8 cellular contexts compared by ENCODE assay signal in the genomic region with DNA sequence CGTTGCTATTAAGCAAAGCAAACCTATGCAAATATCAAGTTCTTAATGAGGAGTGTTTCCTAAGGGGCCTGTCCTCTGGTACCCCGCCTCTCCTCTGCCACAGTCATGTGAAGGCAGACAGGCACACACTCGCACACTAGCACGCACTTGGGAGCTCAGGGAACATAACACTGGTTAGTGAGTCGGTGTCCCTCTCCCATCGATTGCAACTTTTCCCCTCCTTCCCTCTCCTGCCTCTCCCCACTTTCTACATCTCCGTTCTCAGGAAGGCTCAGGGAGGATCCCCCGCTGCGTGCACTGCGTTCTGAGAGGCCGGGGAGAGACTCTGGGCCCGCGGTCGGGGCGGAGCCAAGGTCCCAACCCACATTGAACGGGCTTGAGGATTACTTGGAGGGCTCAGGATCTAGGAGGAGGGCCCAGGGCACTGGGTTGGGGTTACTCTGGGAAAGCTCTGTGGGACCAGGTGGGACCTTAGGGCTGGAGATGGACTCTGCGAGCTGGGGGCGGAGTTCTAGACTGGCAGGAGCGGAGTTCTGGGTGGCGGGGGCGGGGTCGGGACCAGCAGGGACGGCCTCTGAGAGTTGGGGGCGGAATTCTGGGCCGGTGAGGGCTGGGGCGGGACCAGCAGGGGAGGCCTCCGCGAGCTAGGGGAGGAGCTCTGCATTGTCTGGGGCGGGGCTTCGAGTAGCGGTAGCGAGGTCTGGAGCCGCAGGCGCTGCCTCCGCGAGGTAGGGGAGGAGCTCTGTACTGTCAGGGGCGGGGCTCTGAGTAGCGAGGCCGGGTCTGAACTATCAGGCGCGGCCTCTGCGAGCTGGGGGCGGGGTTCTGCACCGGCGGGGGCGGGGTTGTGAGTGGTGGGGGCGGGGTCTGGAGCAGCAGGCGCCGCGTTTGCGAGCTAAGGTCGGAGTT. TPM values are rescaled to one million over a fixed set of nuclear protein-coding genes. Genes with fewer than 3 reads are reported as not detected.
A peak's percentile ranks its signal among the peaks of the same experiment; 100 is the strongest.
DNase-seq lines count a peak whose midpoint lies in the region; ATAC-seq and TF ChIP-seq lines count a peak whose summit lies in the region.

No MANE protein-coding gene starts in this region.

- no peaks in the 10 kb centered on the region for H3K9me3 Mint-ChIP-seq in naive thymus-derived CD8-positive, alpha-beta T cell
- H3K9me3 Mint-ChIP-seq in stimulated activated naive B cell treated with anti-CD40 and anti-IgM and Interleukin-4, amounts not matched to agents 10 μg/mL and 1 μg/mL and 100 μg/mL, for 72 hours, result no peaks in the 10 kb centered on the region

- H3K4me3 Mint-ChIP-seq in naive thymus-derived CD8-positive, alpha-beta T cell, result peak overlapping the region in 1 of 10 donors; percentile 96
- H3K4me3 Mint-ChIP-seq in stimulated activated naive B cell treated with anti-CD40 and anti-IgM and Interleukin-4, amounts not matched to agents 10 μg/mL and 1 μg/mL and 100 μg/mL, for 72 hours, result no peak overlapping the region

- TF ChIP-seq CTCF in fibroblast of mammary gland (conservative IDR thresholded peaks at IDR 0.05; ENCODE audit: control insufficient read depth, insufficient read depth, low read depth, low read length), result no peak

- ATAC-seq in naive thymus-derived CD8-positive, alpha-beta T cell, result peak; percentile 87 to 92
- peak; percentile 93 to 94 for ATAC-seq in stimulated activated naive B cell treated with anti-CD40 and anti-IgM and Interleukin-4, amounts not matched to agents 10 μg/mL and 1 μg/mL and 100 μg/mL, for 72 hours (replicated peaks)

- POLR2A ChIA-PET in naive thymus-derived CD8-positive, alpha-beta T cell (lab: Charles Lee), result interaction anchor here (0.5 to 2.4 kb wide), 13 partner anchors 10 to 1826 kb away, joined by 3 to 23 read pairs (median 4); a partner anchor contains a TSS

- H3K4me3 ChIP-seq in fibroblast of mammary gland (ENCODE audit: control insufficient read depth, low read depth, low read length), result peak overlapping the region; percentile 69

- H3K4me1 Mint-ChIP-seq in naive thymus-derived CD8-positive, alpha-beta T cell, result peaks cover 5 to 23% (median 20%) of the 10 kb centered on the region in 4 donors
- H3K4me1 Mint-ChIP-seq in stimulated activated naive B cell treated with anti-CD40 and anti-IgM and Interleukin-4, amounts not matched to agents 10 μg/mL and 1 μg/mL and 100 μg/mL, for 72 hours, result peaks cover 6 to 10% of the 10 kb centered on the region in 2 donors

- H3K27ac Mint-ChIP-seq in naive thymus-derived CD8-positive, alpha-beta T cell, result peak overlapping the region in 7 of 10 donors; percentile 85 to 98 (median 96)
- H3K27ac Mint-ChIP-seq in stimulated activated naive B cell treated with anti-CD40 and anti-IgM and Interleukin-4, amounts not matched to agents 10 μg/mL and 1 μg/mL and 100 μg/mL, for 72 hours, result peak overlapping the region; percentile 93

- no peaks in the 10 kb centered on the region for H3K36me3 Mint-ChIP-seq in naive thymus-derived CD8-positive, alpha-beta T cell
- H3K36me3 Mint-ChIP-seq in stimulated activated naive B cell treated with anti-CD40 and anti-IgM and Interleukin-4, amounts not matched to agents 10 μg/mL and 1 μg/mL and 100 μg/mL, for 72 hours, result no peaks in the 10 kb centered on the region

- peaks cover 0 to 3% (median 0%) of the 10 kb centered on the region in 5 donors for H3K27me3 Mint-ChIP-seq in naive thymus-derived CD8-positive, alpha-beta T cell
- H3K27me3 Mint-ChIP-seq in stimulated activated naive B cell treated with anti-CD40 and anti-IgM and Interleukin-4, amounts not matched to agents 10 μg/mL and 1 μg/mL and 100 μg/mL, for 72 hours, result no peaks in the 10 kb centered on the region

- DNase-seq in EH (ENCODE audit: low read depth), result peak; percentile 99
- DNase-seq in H4 (ENCODE audit: low spot score), result peak; percentile 96
- peak; percentile 97 for DNase-seq in LHCN-M2 (ENCODE audit: low read depth)
- DNase-seq in RPMI7951 (ENCODE audit: low read depth), result peak; percentile 95
- peak; percentile 97 to 98 for DNase-seq in activated T-helper 1 cell treated with anti-CD3 and anti-CD28 coated beads, Interleukin-2, amount 50 U/mL, for 16 hours (ENCODE audit: low read depth in 1 of 2, low spot score in 1 of 2)
- peak; percentile 98 for DNase-seq in fibroblast of mammary gland (ENCODE audit: low read depth)
- DNase-seq in naive thymus-derived CD8-positive, alpha-beta T cell, result peak; percentile 92 to 99 (median 98)
- DNase-seq in stimulated activated naive B cell treated with anti-CD40 and anti-IgM and Interleukin-4, amounts not matched to agents 10 μg/mL and 1 μg/mL and 100 μg/mL, for 72 hours, result peak; percentile 98

RNA-seq across cellular contexts. Expression of a gene that starts 0.5 kb away (rescaled TPM):
- total RNA-seq in H4 (2014; rRNA removed; shearing (Covaris generic)), result 1.9 and 2.4 TPM in 2 replicates
- total RNA-seq in LHCN-M2 (2014; rRNA removed), result 20.2 and 20.7 TPM in 2 replicates
- 6.1 TPM for polyA plus RNA-seq in LHCN-M2 (2012)
- 8.5 and 10.9 TPM in 2 replicates for total RNA-seq in RPMI7951 (2014; rRNA removed; shearing (Covaris generic))
- total RNA-seq in naive thymus-derived CD8-positive, alpha-beta T cell, result 1 to 10 TPM; 3.3 to 3.8 TPM
- polyA plus RNA-seq in naive thymus-derived CD8-positive, alpha-beta T cell, result 1 to 10 TPM; 1.6 to 2.4 (median 1.8) TPM

RNA-seq across cellular contexts. Expression of a gene that starts 0.5 kb away (rescaled TPM):
- 32.8 and 43.4 TPM in 2 replicates for total RNA-seq in H4 (2014; rRNA removed; shearing (Covaris generic))
- 37.6 and 58.8 TPM in 2 replicates for total RNA-seq in LHCN-M2 (2014; rRNA removed)
- polyA plus RNA-seq in LHCN-M2 (2012), result 53.1 TPM
- total RNA-seq in RPMI7951 (2014; rRNA removed; shearing (Covaris generic)), result 42.7 and 56.4 TPM in 2 replicates
- total RNA-seq in naive thymus-derived CD8-positive, alpha-beta T cell, result 10 to 100 TPM; 29.7 to 36.4 TPM
- 10 to 100 TPM; 10.6 to 16.6 (median 13.9) TPM for polyA plus RNA-seq in naive thymus-derived CD8-positive, alpha-beta T cell

Comparison
In these comparisons a context has a peak if more than half of its experiments do, and no peak if none do; other contexts are left out.
1. Peak in every context shown above with its lines: DNase-seq, ATAC-seq and H3K4me3 ChIP-seq.